In the genomic region with DNA sequence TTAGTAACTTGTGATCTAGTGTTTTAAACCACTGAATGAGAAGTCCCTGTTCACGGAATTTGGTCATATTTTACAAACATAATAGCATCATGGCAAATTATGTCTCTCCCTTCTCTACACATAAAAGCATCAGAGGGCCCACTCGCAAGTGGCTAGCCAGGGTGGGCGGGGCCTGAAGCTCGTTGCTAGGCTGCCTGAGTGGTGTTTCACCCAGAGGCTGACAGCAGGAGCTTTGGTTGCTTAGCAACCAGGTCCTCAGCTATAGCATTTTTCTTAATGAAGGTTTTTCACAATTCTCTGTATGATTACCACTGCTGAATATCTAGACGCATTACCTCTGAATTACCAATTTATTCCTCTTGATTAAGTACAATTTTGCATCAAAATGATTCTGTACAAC, we compare ENCODE assay signal across 8 cellular contexts.
DNase-seq lines count a peak whose midpoint lies in the region; ATAC-seq, FAIRE-seq and TF ChIP-seq lines count a peak whose summit lies in the region.

No MANE protein-coding gene starts in this region.

- no peak for TF ChIP-seq RAD21 in K562 (CRISPR knock-in tag; conservative IDR thresholded peaks at IDR 0.05 in 1 of 2, IDR thresholded peaks at IDR 0.05 in 1 of 2)

- H3K9me3 Mint-ChIP-seq in nephron progenitor cell = peaks cover 4% of the 10 kb centered on the region

- FAIRE-seq in K562 (lab: Jason Lieb, UNC) = no peak

- H3K36me3 ChIP-seq in K562 (ENCODE audit: control insufficient read depth, insufficient read depth, low read length) = no peaks in the 10 kb centered on the region

- ATAC-seq in GM19463 (IDR thresholded peaks at IDR 0.05; ENCODE audit: unreplicated experiment) = peak; percentile 57
- no peak for ATAC-seq in K562
- no peak for ATAC-seq in HG03139 (IDR thresholded peaks at IDR 0.05; ENCODE audit: unreplicated experiment)
- no peak for ATAC-seq in GM18907 (IDR thresholded peaks at IDR 0.05; ENCODE audit: unreplicated experiment)
- no peak for ATAC-seq in GM19452 (IDR thresholded peaks at IDR 0.05; ENCODE audit: unreplicated experiment)

- no peaks in the 10 kb centered on the region for H3K36me3 Mint-ChIP-seq in nephron progenitor cell (ENCODE audit: low read depth)

- POLR2A ChIA-PET in K562 (lab: Yijun Ruan, JAX) = no interaction called here

- no peak overlapping the region for H3K4me2 ChIP-seq in K562 (ENCODE audit: insufficient read depth, low read length)

- H3K79me2 ChIP-seq in K562 (ENCODE audit: control insufficient read depth, insufficient read depth, low read length) = no peaks in the 10 kb centered on the region

- peak; percentile 81 for DNase-seq in NCI-H187 treated with DMSO at 0.1 percent for 48 hours (lab: John Stamatoyannopoulos, UW)
- no peak for DNase-seq in K562 (ENCODE audit: extremely low read depth in 1 of 4, low spot score in 3 of 4)
- DNase-seq in nephron progenitor cell = peak; percentile 80
- DNase-seq in stimulated activated CD4-positive, alpha-beta T cell treated with anti-CD3 and anti-CD28 coated beads, Interleukin-4, amount 100 ng/mL, for 24 hours = no peak

- CTCF ChIA-PET in K562 (lab: Yijun Ruan, JAX; ENCODE audit: low intra/inter-chr PET ratio) = no interaction called here

- no peaks in the 10 kb centered on the region for H3K4me1 Mint-ChIP-seq in nephron progenitor cell

- BruUV-seq in K562 (replicated peaks; lab: Mats Ljungman, UMichigan) = no TSS peak

- 2% methylated on average over 5 of the region's 5 CpGs for WGBS in K562 (ENCODE audit: insufficient coverage, low coverage, missing lambda C conversion rate)

- TF ChIP-seq CTCF in K562 (IDR thresholded peaks at IDR 0.05 in 2 of 3, conservative IDR thresholded peaks at IDR 0.05 in 1 of 3; ENCODE audit: insufficient read depth in 2 of 3, low read depth in 1 of 3, low read length in 3 of 3) (no peak), nephron progenitor cell (IDR thresholded peaks at IDR 0.05) (no peak)

- no peak for TF ChIP-seq POLR2A in K562 (conservative IDR thresholded peaks at IDR 0.05)

- no peak overlapping the region for H3K27ac Mint-ChIP-seq in nephron progenitor cell

- no peak for TF ChIP-seq EP300 in K562 (IDR thresholded peaks at IDR 0.05; ENCODE audit: low read length)

- H3K9ac ChIP-seq in K562 (ENCODE audit: insufficient read depth in 1 of 2, low read depth in 2 of 2, low read length in 2 of 2) = no peak overlapping the region

- no peak overlapping the region for H2AFZ ChIP-seq in K562 (ENCODE audit: low read depth, low read length)

- intact Hi-C loops in K562 (cut with micrococcal nuclease) = no loop called here

- H3K4me3 Mint-ChIP-seq in nephron progenitor cell = no peak overlapping the region

- peaks cover 3% of the 10 kb centered on the region for H3K27me3 Mint-ChIP-seq in nephron progenitor cell (ENCODE audit: low read depth, poor library complexity)

- H3K27me3 ChIP-seq in K562 (ENCODE audit: control insufficient read depth in 2 of 2, insufficient read depth in 2 of 2, low read length in 2 of 2) = no peaks in the 10 kb centered on the region

- H3K4me1 ChIP-seq in K562 (replicated peaks in 1 of 2; ENCODE audit: control insufficient read depth in 2 of 2, insufficient read depth in 2 of 2, low read length in 2 of 2) = no peaks in the 10 kb centered on the region

- no peak overlapping the region for H3K4me3 ChIP-seq in K562

- H3K27ac ChIP-seq in K562 (ENCODE audit: extremely low read depth, low read depth, low read length) = no peak overlapping the region

- in situ Hi-C loops in K562 (cut with MboI) = no loop called here

- H4K20me1 ChIP-seq in K562 (replicated peaks; ENCODE audit: control insufficient read depth, insufficient read depth, low read length) = no peaks in the 10 kb centered on the region

- no peaks in the 10 kb centered on the region for H3K9me1 ChIP-seq in K562 (ENCODE audit: control insufficient read depth, insufficient read depth, low read length)

- H3K9me3 ChIP-seq in K562 (replicated peaks; ENCODE audit: control insufficient read depth, insufficient read depth, low read depth, low read length) = no peaks in the 10 kb centered on the region

TF ChIP-seq in K562, 482 proteins besides CTCF, POLR2A, EP300 and RAD21:
- TF ChIP-seq RAD51 (IDR thresholded peaks at IDR 0.05; ENCODE audit: borderline replicate concordance, low read depth) = no peak
- peak; percentile 66 for TF ChIP-seq RFX1 (IDR thresholded peaks at IDR 0.05)

Comparison
In these comparisons a context has a peak if more than half of its experiments do, and no peak if none do; other contexts are left out.
1. DNase-seq: peak in NCI-H187 treated with DMSO at 0.1 percent for 48 hours (single experiment) and nephron progenitor cell (single experiment); none in K562 (0 of 4) and stimulated activated CD4-positive, alpha-beta T cell treated with anti-CD3 and anti-CD28 coated beads, Interleukin-4, amount 100 ng/mL, for 24 hours (single experiment).